ENCODE assay signal across 7 cellular contexts in genomic region chr2:232393556-232393955, GRCh38. TPM values are rescaled to one million over a fixed set of nuclear protein-coding genes. Genes with fewer than 3 reads are reported as not detected.
"Had no signal": no experiment of that assay in that cellular context is flagged by ENCODE, and none has a peak within 500 bp of the region (broad histone marks: within the 10 kb centered on the region; RNA-seq: fewer than 3 reads in every experiment).

No MANE protein-coding gene starts in this region.

- H3K4me2 ChIP-seq: GM23338 had no signal

- FAIRE-seq: H1, H54 had no signal

- ATAC-seq: GM23338 had no signal

- DNase-seq: H9, HCEC 1CT, IMR-90 had no signal

- H3K4me3 ChIP-seq: GM23338 had no signal

RNA-seq across cellular contexts. Expression of gene ALPG, which starts 13.1 kb away (rescaled TPM):
- total RNA-seq: HT-29, IMR-90 had no signal
- polyA plus RNA-seq: IMR-90 had no signal

RNA-seq across cellular contexts. Expression of gene ALPP, which starts 15.0 kb away (rescaled TPM):
- total RNA-seq: IMR-90 had no signal
- polyA plus RNA-seq: GM23338, IMR-90 had no signal
